Comparison of ENCODE assay signal across 1 cellular context in genomic region chr19:49766938-49767315, GRCh38.
TF ChIP-seq lines count a peak whose summit lies in the region.

Gene AP2A1 (plus strand): TSS chr19:49767001. CDS start chr19:49767134, 133 bp downstream.

TF ChIP-seq in SK-N-SH, 30 proteins besides CTCF, POLR2A, EP300 and RAD21 (continued from another document):
- TF ChIP-seq PBX3 (IDR thresholded peaks at IDR 0.05) (no peak), MEF2A (IDR thresholded peaks at IDR 0.05; ENCODE audit: borderline replicate concordance, low read depth) (no peak), POLR2AphosphoS5 (IDR thresholded peaks at IDR 0.05; ENCODE audit: low read depth, low read length) (0 out of 2 replicates have a peak, but pooled peaks have one; percentile 34)
